In the genomic region with DNA sequence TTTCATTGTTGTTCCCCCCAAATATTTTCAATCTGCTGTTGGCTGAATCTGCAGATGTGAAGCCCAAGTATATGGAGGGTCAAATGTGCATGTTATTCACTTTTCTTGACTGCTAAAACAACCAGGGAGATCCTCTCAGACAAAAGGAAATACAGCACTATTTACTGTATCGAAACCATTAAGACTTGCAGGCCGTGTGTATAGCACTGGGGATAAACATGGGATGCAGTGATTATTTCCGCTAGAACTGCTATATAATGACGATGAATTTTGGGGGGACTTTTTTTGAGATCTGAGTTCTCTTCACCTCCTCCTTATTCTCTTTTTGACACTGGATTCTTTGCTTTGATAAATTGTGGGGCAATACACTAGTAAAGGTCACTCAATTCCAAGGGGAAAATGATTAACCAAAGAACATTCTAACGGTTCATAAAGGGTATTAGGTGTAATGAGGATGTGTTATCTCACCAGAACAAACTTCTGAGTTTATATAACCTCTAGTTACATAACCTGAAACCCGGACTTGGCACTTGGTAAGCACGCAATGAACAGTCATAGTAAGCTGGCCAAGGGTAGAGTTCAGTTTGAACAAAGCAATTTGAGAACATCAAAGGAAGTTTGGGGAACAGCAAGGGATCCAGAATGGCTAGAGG, we compare ENCODE assay signal across 23 cellular contexts. TPM values are rescaled to one million over a fixed set of nuclear protein-coding genes. Genes with fewer than 3 reads are reported as not detected.
"Had no signal": no experiment of that assay in that cellular context is flagged by ENCODE, and none has a peak within 500 bp of the region (broad histone marks: within the 10 kb centered on the region; RNA-seq: fewer than 3 reads in every experiment).

No MANE protein-coding gene starts in this region.

- H3K4me1 ChIP-seq: gastroesophageal sphincter, heart left ventricle, parathyroid adenoma, sigmoid colon, spleen had no signal

- H3K36me3 ChIP-seq: gastroesophageal sphincter, heart left ventricle, sigmoid colon, spleen, thoracic aorta had no signal

- H3K27ac ChIP-seq: gastroesophageal sphincter, heart left ventricle, parathyroid adenoma, sigmoid colon, spleen, thoracic aorta had no signal

- H3K9me3 ChIP-seq: gastroesophageal sphincter, heart left ventricle, sigmoid colon, thoracic aorta had no signal

- H3K4me3 ChIP-seq: gastroesophageal sphincter, heart left ventricle, sigmoid colon, spleen, thoracic aorta had no signal

- ATAC-seq: activated CD8-positive, alpha-beta T cell treated with anti-CD3 and anti-CD28 coated beads, Interleukin-2, amount 10 ng/mL, durations not matched to agents 7 days and 5 days; esophagus mucosa; gastroesophageal sphincter; heart left ventricle; naive thymus-derived CD8-positive, alpha-beta T cell; stimulated activated memory B cell treated with anti-CD40 and anti-IgM and Interleukin-4, amounts not matched to agents 10 μg/mL and 1 μg/mL and 100 μg/mL, for 72 hours had no signal

- H3K27me3 ChIP-seq: gastroesophageal sphincter, heart left ventricle, sigmoid colon had no signal

- DNase-seq: activated CD4-positive, alpha-beta T cell treated with anti-CD3 and anti-CD28 coated beads, Interleukin-2, amount 10 ng/mL, durations not matched to agents 7 days and 5 days; activated CD4-positive, CD25-positive, alpha-beta regulatory T cell; activated CD8-positive, alpha-beta T cell treated with anti-CD3 and anti-CD28 coated beads, Interleukin-2, amount 10 ng/mL, durations not matched to agents 7 days and 5 days; activated naive CD4-positive, alpha-beta T cell treated with Interleukin-2 at 50 U/mL for 16 hours; activated naive CD8-positive, alpha-beta T cell treated with anti-CD3 and anti-CD28 coated beads, Interleukin-2, amount 10 ng/mL, durations not matched to agents 7 days and 5 days; activated T-cell treated with anti-CD3 and anti-CD28 coated beads, Interleukin-2, amount 50 U/mL, for 24 hours; amygdala; effector CD4-positive, alpha-beta T cell; heart left ventricle; mesenchymal stem cell; naive thymus-derived CD8-positive, alpha-beta T cell; sigmoid colon; spleen; stimulated activated CD4-positive, alpha-beta T cell treated with anti-CD3 and anti-CD28 coated beads, Interleukin-4, amount 100 ng/mL, for 4 hours; T-helper 1 cell; T-helper 9 cell had no signal

RNA-seq across cellular contexts. Expression of a gene that starts 3.5 kb away (rescaled TPM):
- total RNA-seq: activated CD4-positive, alpha-beta T cell treated with anti-CD3 and anti-CD28 coated beads, Interleukin-2, amount 10 ng/mL, durations not matched to agents 7 days and 5 days; activated CD8-positive, alpha-beta T cell treated with anti-CD3 and anti-CD28 coated beads, Interleukin-2, amount 10 ng/mL, durations not matched to agents 7 days and 5 days; activated naive CD8-positive, alpha-beta T cell treated with anti-CD3 and anti-CD28 coated beads, Interleukin-2, amount 10 ng/mL, durations not matched to agents 7 days and 5 days; activated T-helper 2 cell treated with anti-CD3 and anti-CD28 coated beads, Interferon-gamma antibody, Interleukin-2, Interleukin-4, amounts not matched to agents 10 μg/mL and 5 μg/mL and 100 μg/mL, durations not matched to agents 14 hours and 24 hours and 36 hours; heart left ventricle; kidney epithelial cell; naive thymus-derived CD8-positive, alpha-beta T cell; sigmoid colon; spleen; thoracic aorta had no signal
- polyA plus RNA-seq: naive thymus-derived CD8-positive, alpha-beta T cell; spleen had no signal

RNA-seq across cellular contexts. Expression of a gene that starts 21.6 kb away (rescaled TPM):
- total RNA-seq: activated CD4-positive, alpha-beta T cell treated with anti-CD3 and anti-CD28 coated beads, Interleukin-2, amount 10 ng/mL, durations not matched to agents 7 days and 5 days; activated CD8-positive, alpha-beta T cell treated with anti-CD3 and anti-CD28 coated beads, Interleukin-2, amount 10 ng/mL, durations not matched to agents 7 days and 5 days; activated naive CD8-positive, alpha-beta T cell treated with anti-CD3 and anti-CD28 coated beads, Interleukin-2, amount 10 ng/mL, durations not matched to agents 7 days and 5 days; activated T-helper 2 cell treated with anti-CD3 and anti-CD28 coated beads, Interferon-gamma antibody, Interleukin-2, Interleukin-4, amounts not matched to agents 10 μg/mL and 5 μg/mL and 100 μg/mL, durations not matched to agents 14 hours and 24 hours and 36 hours; gastroesophageal sphincter; kidney epithelial cell; naive thymus-derived CD8-positive, alpha-beta T cell; sigmoid colon; thoracic aorta had no signal
- polyA plus RNA-seq: heart left ventricle; naive thymus-derived CD8-positive, alpha-beta T cell had no signal

RNA-seq across cellular contexts. Expression of a gene that starts 27.7 kb away (rescaled TPM):
- total RNA-seq: activated CD4-positive, alpha-beta T cell treated with anti-CD3 and anti-CD28 coated beads, Interleukin-2, amount 10 ng/mL, durations not matched to agents 7 days and 5 days; activated CD8-positive, alpha-beta T cell treated with anti-CD3 and anti-CD28 coated beads, Interleukin-2, amount 10 ng/mL, durations not matched to agents 7 days and 5 days; activated naive CD8-positive, alpha-beta T cell treated with anti-CD3 and anti-CD28 coated beads, Interleukin-2, amount 10 ng/mL, durations not matched to agents 7 days and 5 days; activated T-helper 2 cell treated with anti-CD3 and anti-CD28 coated beads, Interferon-gamma antibody, Interleukin-2, Interleukin-4, amounts not matched to agents 10 μg/mL and 5 μg/mL and 100 μg/mL, durations not matched to agents 14 hours and 24 hours and 36 hours; gastroesophageal sphincter; heart left ventricle; kidney epithelial cell; naive thymus-derived CD8-positive, alpha-beta T cell; sigmoid colon; spleen; thoracic aorta had no signal
- polyA plus RNA-seq: heart left ventricle; naive thymus-derived CD8-positive, alpha-beta T cell; spleen had no signal

RNA-seq across cellular contexts. Expression of a gene that starts 38.0 kb away (rescaled TPM):
- total RNA-seq: activated CD4-positive, alpha-beta T cell treated with anti-CD3 and anti-CD28 coated beads, Interleukin-2, amount 10 ng/mL, durations not matched to agents 7 days and 5 days; activated CD8-positive, alpha-beta T cell treated with anti-CD3 and anti-CD28 coated beads, Interleukin-2, amount 10 ng/mL, durations not matched to agents 7 days and 5 days; activated naive CD8-positive, alpha-beta T cell treated with anti-CD3 and anti-CD28 coated beads, Interleukin-2, amount 10 ng/mL, durations not matched to agents 7 days and 5 days; activated T-helper 2 cell treated with anti-CD3 and anti-CD28 coated beads, Interferon-gamma antibody, Interleukin-2, Interleukin-4, amounts not matched to agents 10 μg/mL and 5 μg/mL and 100 μg/mL, durations not matched to agents 14 hours and 24 hours and 36 hours; heart left ventricle; kidney epithelial cell; naive thymus-derived CD8-positive, alpha-beta T cell; sigmoid colon; spleen; thoracic aorta had no signal
- polyA plus RNA-seq: heart left ventricle; naive thymus-derived CD8-positive, alpha-beta T cell; spleen had no signal

RNA-seq across cellular contexts. Expression of a gene that starts 43.8 kb away (rescaled TPM):
- total RNA-seq: activated CD4-positive, alpha-beta T cell treated with anti-CD3 and anti-CD28 coated beads, Interleukin-2, amount 10 ng/mL, durations not matched to agents 7 days and 5 days; activated CD8-positive, alpha-beta T cell treated with anti-CD3 and anti-CD28 coated beads, Interleukin-2, amount 10 ng/mL, durations not matched to agents 7 days and 5 days; activated naive CD8-positive, alpha-beta T cell treated with anti-CD3 and anti-CD28 coated beads, Interleukin-2, amount 10 ng/mL, durations not matched to agents 7 days and 5 days; activated T-helper 2 cell treated with anti-CD3 and anti-CD28 coated beads, Interferon-gamma antibody, Interleukin-2, Interleukin-4, amounts not matched to agents 10 μg/mL and 5 μg/mL and 100 μg/mL, durations not matched to agents 14 hours and 24 hours and 36 hours; gastroesophageal sphincter; heart left ventricle; kidney epithelial cell; naive thymus-derived CD8-positive, alpha-beta T cell; sigmoid colon; spleen; thoracic aorta had no signal
- polyA plus RNA-seq: heart left ventricle; naive thymus-derived CD8-positive, alpha-beta T cell; spleen had no signal
